ENCODE assay signal across 9 cellular contexts in genomic region chr17:2023692-2024571, GRCh38. TPM values are rescaled to one million over a fixed set of nuclear protein-coding genes. Genes with fewer than 3 reads are reported as not detected.
DNase-seq lines count a peak whose midpoint lies in the region; ATAC-seq and TF ChIP-seq lines count a peak whose summit lies in the region.
"Had no signal": no experiment of that assay in that cellular context is flagged by ENCODE, and none has a peak within 500 bp of the region (broad histone marks: within the 10 kb centered on the region; RNA-seq: fewer than 3 reads in every experiment).

No MANE protein-coding gene starts in this region.

- peak overlapping the region; percentile 17 to 41 for H3K4me3 ChIP-seq in mucosa of rectum (ENCODE audit: low read length in 2 of 2)

- H3K27ac ChIP-seq in VCaP (peak overlapping the region; percentile 47; the same call in 1 of the 2 replicates), mucosa of rectum (ENCODE audit: low read depth in 2 of 2, low read length in 2 of 2) (no peak overlapping the region)
- H3K27ac ChIP-seq: epithelial cell of prostate had no signal

- DNase-seq in AG20443 (ENCODE audit: low spot score) (peak; percentile 58), HuH-7 (ENCODE audit: low spot score) (peak; percentile 77), ureter (ENCODE audit: low spot score) (peak; percentile 80), NCI-H774 (lab: John Stamatoyannopoulos, UW) (no peak)
- DNase-seq in effector memory CD8-positive, alpha-beta T cell, result peak in 2 of 3 experiments; percentile 44 to 48

- no peaks in the 10 kb centered on the region for H3K9me3 ChIP-seq in mucosa of rectum (ENCODE audit: control insufficient read depth in 2 of 2, low read length in 2 of 2)

- peak overlapping the region in 1 of 2 donors; percentile 23 for H3K27ac Mint-ChIP-seq in effector memory CD8-positive, alpha-beta T cell

- H3K4me1 ChIP-seq in mucosa of rectum (ENCODE audit: control insufficient read depth in 2 of 2, insufficient read depth in 2 of 2, low read length in 2 of 2), result peaks cover 5 to 15% of the 10 kb centered on the region in 2 donors

- H3K27me3 ChIP-seq in mucosa of rectum (ENCODE audit: control insufficient read depth in 2 of 2, insufficient read depth in 2 of 2, low read length in 2 of 2), result peaks cover 21 to 24% of the 10 kb centered on the region in 2 donors

- no peaks in the 10 kb centered on the region for H3K36me3 ChIP-seq in mucosa of rectum (ENCODE audit: control insufficient read depth in 2 of 2, insufficient read depth in 2 of 2, low read length in 2 of 2)

- H3K36me3 Mint-ChIP-seq in effector memory CD8-positive, alpha-beta T cell (ENCODE audit: insufficient read depth), result peaks cover 11% of the 10 kb centered on the region

- H3K27me3 Mint-ChIP-seq in effector memory CD8-positive, alpha-beta T cell, result peaks cover 27 to 56% of the 10 kb centered on the region in 2 donors

- H3K4me3 Mint-ChIP-seq in effector memory CD8-positive, alpha-beta T cell, result peak overlapping the region; percentile 65 to 79

- no peak overlapping the region for H3K9ac ChIP-seq in mucosa of rectum (ENCODE audit: low read depth in 1 of 2, low read length in 2 of 2)

- no peaks in the 10 kb centered on the region for H3K9me3 Mint-ChIP-seq in effector memory CD8-positive, alpha-beta T cell

- TF ChIP-seq CTCF in VCaP (conservative IDR thresholded peaks at IDR 0.05), result peak; percentile 24; the same call in 1 of the 2 replicates

- peaks cover 9 to 15% of the 10 kb centered on the region in 2 donors for H3K4me1 Mint-ChIP-seq in effector memory CD8-positive, alpha-beta T cell (ENCODE audit: low read depth in 2 of 2)

- peak; percentile 52 for ATAC-seq in effector memory CD8-positive, alpha-beta T cell (replicated peaks)
- ATAC-seq in GM18907 (IDR thresholded peaks at IDR 0.05; ENCODE audit: unreplicated experiment), result no peak

RNA-seq across cellular contexts. Expression of gene RTN4RL1, which starts 1.2 kb away (rescaled TPM):
- total RNA-seq in ureter, result 6.7 TPM

RNA-seq across cellular contexts. Expression of gene DPH1, which starts 6.0 kb away (rescaled TPM):
- total RNA-seq in ureter, result 68.8 TPM

RNA-seq across cellular contexts. Expression of gene OVCA2, which starts 17.9 kb away (rescaled TPM):
- 39.5 TPM for total RNA-seq in ureter

RNA-seq across cellular contexts. Expression of gene HIC1, which starts 31.0 kb away (rescaled TPM):
- total RNA-seq in ureter, result 14.9 TPM
